In the genomic region with DNA sequence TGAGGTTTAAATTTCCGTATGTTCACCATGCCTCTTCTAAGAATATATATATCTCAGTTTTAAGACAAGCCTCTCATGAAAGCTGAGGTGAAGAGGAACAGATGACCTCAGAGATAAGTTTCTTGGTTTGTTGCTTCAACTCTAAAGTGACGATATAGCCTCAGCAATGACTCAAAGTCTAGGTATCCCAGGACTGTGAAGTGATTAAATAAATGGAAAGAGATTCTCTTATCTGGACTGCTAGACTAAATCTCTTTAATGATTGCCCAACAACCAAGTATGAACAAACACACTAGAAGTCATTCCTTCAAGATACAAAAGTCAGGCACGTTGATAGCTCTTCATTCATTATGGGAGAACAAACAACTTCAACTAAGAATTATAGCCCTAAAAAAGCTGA, we compare ENCODE assay signal across 1 cellular context.
TF ChIP-seq lines count a peak whose summit lies in the region.

No MANE protein-coding gene starts in this region.

TF ChIP-seq in IMR-90, 13 proteins besides CTCF, POLR2A, EP300 and RAD21:
- TF ChIP-seq FOS (IDR thresholded peaks at IDR 0.05; ENCODE audit: low read depth, low read length) (peak; percentile 80), CEBPB (IDR thresholded peaks at IDR 0.05; ENCODE audit: low read depth, low read length) (peak; percentile 98), MXI1 (IDR thresholded peaks at IDR 0.05; ENCODE audit: borderline replicate concordance, low read depth, low read length) (no peak)
- TF ChIP-seq, protein P1, sequence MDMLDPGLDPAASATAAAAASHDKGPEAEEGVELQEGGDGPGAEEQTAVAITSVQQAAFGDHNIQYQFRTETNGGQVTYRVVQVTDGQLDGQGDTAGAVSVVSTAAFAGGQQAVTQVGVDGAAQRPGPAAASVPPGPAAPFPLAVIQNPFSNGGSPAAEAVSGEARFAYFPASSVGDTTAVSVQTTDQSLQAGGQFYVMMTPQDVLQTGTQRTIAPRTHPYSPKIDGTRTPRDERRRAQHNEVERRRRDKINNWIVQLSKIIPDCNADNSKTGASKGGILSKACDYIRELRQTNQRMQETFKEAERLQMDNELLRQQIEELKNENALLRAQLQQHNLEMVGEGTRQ (IDR thresholded peaks at IDR 0.05; ENCODE audit: low read depth, low read length), result no peak
